Comparison of ENCODE assay signal across 19 cellular contexts in genomic region chr20:48339986-48340884, GRCh38.
DNase-seq lines count a peak whose midpoint lies in the region; ATAC-seq, FAIRE-seq and TF ChIP-seq lines count a peak whose summit lies in the region.
"Had no signal": no experiment of that assay in that cellular context is flagged by ENCODE, and none has a peak within 500 bp of the region (broad histone marks: within the 10 kb centered on the region; RNA-seq: fewer than 3 reads in every experiment).

No MANE protein-coding gene starts in this region.

- DNase-seq in DND-41 (peak; percentile 36), RCC 7860 (ENCODE audit: low spot score) (no peak), foreskin melanocyte (no peak), osteoblast (ENCODE audit: insufficient read length, low spot score, missing footprints) (no peak), mammary epithelial cell (no peak), PC-3 (no peak)
- DNase-seq: activated CD4-positive, alpha-beta memory T cell treated with anti-CD3 and anti-CD28 coated beads, Interleukin-2, amount 10 ng/mL, durations not matched to agents 7 days and 5 days; dermis blood vessel endothelial cell; gastrocnemius medialis; left cardiac atrium; NCI-H524 treated with DMSO at 0.1 percent for 48 hours had no signal

- no peaks in the 10 kb centered on the region for H3K9me2 ChIP-seq in PC-3 (replicated peaks; ENCODE audit: low read length)

- FAIRE-seq in RCC 7860 (lab: Jason Lieb, UNC), result peak; percentile 59
- FAIRE-seq: bronchial epithelial cell had no signal

- H3K4me1 Mint-ChIP-seq in nephron, result peaks cover 73% of the 10 kb centered on the region

- H4K20me1 ChIP-seq in DND-41 (ENCODE audit: insufficient read depth, low read length) (no peaks in the 10 kb centered on the region), osteoblast (ENCODE audit: insufficient read depth, low read length) (no peaks in the 10 kb centered on the region), mammary epithelial cell (ENCODE audit: insufficient read depth, low read length) (no peaks in the 10 kb centered on the region), PC-3 (ENCODE audit: low read length) (no peaks in the 10 kb centered on the region)

- 65% methylated on average over 15 of the region's 17 CpGs for WGBS in mammary epithelial cell (ENCODE audit: low coverage, missing lambda C conversion rate)

- no peak for TF ChIP-seq CTCF in DND-41 (IDR thresholded peaks at IDR 0.05; ENCODE audit: borderline replicate concordance, extremely low read depth, low read length, poor library complexity, severe bottlenecking)
- no peak for TF ChIP-seq CTCF in nephron (IDR thresholded peaks at IDR 0.05; ENCODE audit: unreplicated experiment in 3 of 3)
- TF ChIP-seq CTCF in osteoblast (IDR thresholded peaks at IDR 0.05; ENCODE audit: extremely low read depth, low read depth, low read length), result no peak
- TF ChIP-seq CTCF in mammary epithelial cell (conservative IDR thresholded peaks at IDR 0.05 in 1 of 2, IDR thresholded peaks at IDR 0.05 in 1 of 2; ENCODE audit: extremely low read depth in 1 of 2, insufficient read depth in 1 of 2, low read depth in 1 of 2, low read length in 2 of 2), result no peak
- TF ChIP-seq CTCF in PC-3 (conservative IDR thresholded peaks at IDR 0.05; ENCODE audit: low read depth, low read length), result no peak

- H3K27me3 Mint-ChIP-seq in nephron (ENCODE audit: low read depth), result peaks cover 3% of the 10 kb centered on the region

- no peaks in the 10 kb centered on the region for H3F3A ChIP-seq in PC-3 (ENCODE audit: low read length, unreplicated experiment)

- POLR2A ChIA-PET in PC-3 (lab: Charles Lee; ENCODE audit: unreplicated experiment), result no interaction called here

- no peaks in the 10 kb centered on the region for H3K36me3 Mint-ChIP-seq in nephron (ENCODE audit: low read depth)
- H3K36me3 Mint-ChIP-seq: WTC11 had no signal

- H3K4me3 ChIP-seq in DND-41 (ENCODE audit: low read depth in 1 of 2, low read length in 2 of 2) (no peak overlapping the region), osteoblast (ENCODE audit: insufficient read depth, low read length) (no peak overlapping the region), mammary epithelial cell (replicated peaks in 1 of 3; ENCODE audit: insufficient read depth in 1 of 3, low read depth in 2 of 3, low read length in 3 of 3) (no peak overlapping the region), PC-3 (ENCODE audit: low read length) (no peak overlapping the region)
- H3K4me3 ChIP-seq: gastrocnemius medialis, right atrium auricular region, SJSA1, vagina had no signal

- BruUV-seq in mammary epithelial cell (replicated peaks; lab: Mats Ljungman, UMichigan) (no TSS peak), PC-3 (replicated peaks; lab: Mats Ljungman, UMichigan) (no TSS peak)

- ATAC-seq in DND-41 (ENCODE audit: insufficient read depth, low read depth) (peak; percentile 72), GM19351 (IDR thresholded peaks at IDR 0.05; ENCODE audit: unreplicated experiment) (peak; percentile 47), PC-3 (no peak)
- ATAC-seq: gastrocnemius medialis, WTC11 had no signal

- no peak overlapping the region for H3K27ac ChIP-seq in DND-41 (ENCODE audit: low read length)
- H3K27ac ChIP-seq in osteoblast (ENCODE audit: low read depth, low read length), result no peak overlapping the region
- no peak overlapping the region for H3K27ac ChIP-seq in mammary epithelial cell (ENCODE audit: insufficient read depth, low read depth, low read length)
- no peak overlapping the region for H3K27ac ChIP-seq in PC-3 (ENCODE audit: low read length)
- H3K27ac ChIP-seq: gastrocnemius medialis, right atrium auricular region, SJSA1, vagina had no signal

- intact Hi-C loops in mammary epithelial cell (cut with micrococcal nuclease), result no loop called here
- intact Hi-C loops in PC-3 (cut with micrococcal nuclease), result no loop called here

- 0 out of 2 replicates have a peak, but pooled peaks cover 3% of the 10 kb centered on the region for H3K4me1 ChIP-seq in DND-41 (ENCODE audit: insufficient read depth, low read length)
- no peaks in the 10 kb centered on the region for H3K4me1 ChIP-seq in osteoblast (ENCODE audit: insufficient read depth, low read length)
- no peaks in the 10 kb centered on the region for H3K4me1 ChIP-seq in mammary epithelial cell (ENCODE audit: insufficient read depth, low read length)
- peaks cover 12% of the 10 kb centered on the region for H3K4me1 ChIP-seq in PC-3 (ENCODE audit: insufficient read depth, low read length)
- H3K4me1 ChIP-seq: gastrocnemius medialis, right atrium auricular region, SJSA1 had no signal

- H3K9ac ChIP-seq in DND-41 (ENCODE audit: low read depth, low read length) (no peak overlapping the region), mammary epithelial cell (ENCODE audit: insufficient read depth, low read length) (no peak overlapping the region), PC-3 (ENCODE audit: low read length) (no peak overlapping the region)

- H3K4me2 ChIP-seq in DND-41 (ENCODE audit: insufficient read depth, low read length) (no peak overlapping the region), osteoblast (ENCODE audit: insufficient read depth, low read length) (no peak overlapping the region), mammary epithelial cell (ENCODE audit: insufficient read depth, low read depth, low read length) (no peak overlapping the region), PC-3 (ENCODE audit: low read length) (no peak overlapping the region)

- H3K36me3 ChIP-seq in DND-41 (ENCODE audit: insufficient read depth, low read length) (no peaks in the 10 kb centered on the region), osteoblast (ENCODE audit: insufficient read depth, low read length) (no peaks in the 10 kb centered on the region), mammary epithelial cell (ENCODE audit: insufficient read depth, low read length) (no peaks in the 10 kb centered on the region), PC-3 (ENCODE audit: low read depth, low read length) (no peaks in the 10 kb centered on the region)
- H3K36me3 ChIP-seq: gastrocnemius medialis, right atrium auricular region, SJSA1, vagina had no signal

- H3K27me3 ChIP-seq in DND-41 (ENCODE audit: insufficient read depth, low read length, poor library complexity), result no peaks in the 10 kb centered on the region
- H3K27me3 ChIP-seq in osteoblast (ENCODE audit: insufficient read depth, low read length), result peaks cover 14% of the 10 kb centered on the region
- H3K27me3 ChIP-seq in mammary epithelial cell (ENCODE audit: insufficient read depth, low read length), result no peaks in the 10 kb centered on the region
- peaks cover 27% of the 10 kb centered on the region for H3K27me3 ChIP-seq in PC-3 (ENCODE audit: low read length)
- H3K27me3 ChIP-seq: right atrium auricular region, vagina had no signal

- in situ Hi-C loops in mammary epithelial cell (cut with MboI; ENCODE audit: low sequenced_read_pairs in 2 of 2), result no loop called here

- H3K79me2 ChIP-seq in DND-41 (ENCODE audit: insufficient read depth, low read length), result no peaks in the 10 kb centered on the region
- no peaks in the 10 kb centered on the region for H3K79me2 ChIP-seq in osteoblast (ENCODE audit: insufficient read depth, low read length)
- H3K79me2 ChIP-seq in mammary epithelial cell (ENCODE audit: insufficient read depth, low read length), result no peaks in the 10 kb centered on the region
- H3K79me2 ChIP-seq in PC-3 (ENCODE audit: low read length), result no peaks in the 10 kb centered on the region

- H3K4me3 Mint-ChIP-seq in nephron, result peak overlapping the region in 2 of 3 experiments; percentile 3 to 62
- H3K4me3 Mint-ChIP-seq: activated CD4-positive, alpha-beta memory T cell treated with anti-CD3 and anti-CD28 coated beads, Interleukin-2, amount 10 ng/mL, durations not matched to agents 7 days and 5 days; activated T-helper 1 cell treated with anti-CD3 and anti-CD28 coated beads, Interleukin-12 subunit alpha, Interleukin-12 subunit beta, Interleukin-2, Interleukin-4 antibody, amounts not matched to agents 30 ng/mL and 10 ng/mL and 1 ng/mL, durations not matched to agents 14 hours and 24 hours and 36 hours; WTC11 had no signal

- dilution Hi-C loops in mammary epithelial cell (cut with HindIII; ENCODE audit: low sequenced_read_pairs), result no loop called here

- H3K9me3 ChIP-seq in DND-41 (ENCODE audit: insufficient read depth, low read length, severe bottlenecking), result no peaks in the 10 kb centered on the region
- H3K9me3 ChIP-seq in osteoblast (ENCODE audit: low read depth, low read length), result no peaks in the 10 kb centered on the region
- no peaks in the 10 kb centered on the region for H3K9me3 ChIP-seq in mammary epithelial cell (replicated peaks; ENCODE audit: insufficient read depth, low read length)
- no peaks in the 10 kb centered on the region for H3K9me3 ChIP-seq in PC-3 (ENCODE audit: low read length)
- H3K9me3 ChIP-seq: gastrocnemius medialis, right atrium auricular region, SJSA1, vagina had no signal

- CTCF ChIA-PET in mammary epithelial cell (lab: Charles Lee; ENCODE audit: low non-redundant PET), result no interaction called here
- CTCF ChIA-PET in PC-3 (lab: Charles Lee), result no interaction called here

- peak overlapping the region; percentile 51 to 90 (median 78) for H3K27ac Mint-ChIP-seq in nephron
- H3K27ac Mint-ChIP-seq: activated CD4-positive, alpha-beta memory T cell treated with anti-CD3 and anti-CD28 coated beads, Interleukin-2, amount 10 ng/mL, durations not matched to agents 7 days and 5 days; activated T-helper 1 cell treated with anti-CD3 and anti-CD28 coated beads, Interleukin-12 subunit alpha, Interleukin-12 subunit beta, Interleukin-2, Interleukin-4 antibody, amounts not matched to agents 30 ng/mL and 10 ng/mL and 1 ng/mL, durations not matched to agents 14 hours and 24 hours and 36 hours; WTC11 had no signal

- no peak overlapping the region for H2AFZ ChIP-seq in DND-41 (ENCODE audit: low read depth, low read length)
- H2AFZ ChIP-seq in osteoblast (ENCODE audit: low read length), result no peak overlapping the region
- no peak overlapping the region for H2AFZ ChIP-seq in mammary epithelial cell (ENCODE audit: low read depth, low read length)
- no peak overlapping the region for H2AFZ ChIP-seq in PC-3 (ENCODE audit: low read length)

- H3K9me3 Mint-ChIP-seq in nephron, result peaks cover 3% of the 10 kb centered on the region
- H3K9me3 Mint-ChIP-seq: activated CD4-positive, alpha-beta memory T cell treated with anti-CD3 and anti-CD28 coated beads, Interleukin-2, amount 10 ng/mL, durations not matched to agents 7 days and 5 days; activated T-helper 1 cell treated with anti-CD3 and anti-CD28 coated beads, Interleukin-12 subunit alpha, Interleukin-12 subunit beta, Interleukin-2, Interleukin-4 antibody, amounts not matched to agents 30 ng/mL and 10 ng/mL and 1 ng/mL, durations not matched to agents 14 hours and 24 hours and 36 hours had no signal
